In the genomic region with DNA sequence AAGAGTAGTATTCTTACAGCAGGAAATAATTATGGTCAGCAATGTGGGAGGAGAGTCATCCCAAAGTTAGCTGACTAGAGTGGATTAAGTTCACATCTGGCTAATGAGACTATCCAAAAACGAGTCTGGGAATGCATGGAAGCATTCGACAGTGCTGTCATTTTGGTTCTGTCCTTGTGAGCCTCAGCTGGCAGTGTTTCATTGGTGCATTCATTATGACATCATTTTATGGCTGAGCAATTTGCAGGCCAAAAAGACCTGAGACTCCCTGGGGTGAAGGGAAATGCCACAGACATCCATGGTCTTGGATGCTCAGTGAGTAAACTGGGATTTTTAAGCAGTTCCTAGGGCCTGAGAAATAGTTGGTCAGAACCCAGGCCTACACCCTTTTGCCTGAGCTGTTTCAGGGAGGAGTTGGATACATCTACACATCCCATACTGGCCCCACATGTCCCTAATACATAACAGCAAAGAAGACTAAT, we compare ENCODE assay signal across 14 cellular contexts.
DNase-seq lines count a peak whose midpoint lies in the region; ATAC-seq and TF ChIP-seq lines count a peak whose summit lies in the region.
"Had no signal": no experiment of that assay in that cellular context is flagged by ENCODE, and none has a peak within 500 bp of the region (broad histone marks: within the 10 kb centered on the region; RNA-seq: fewer than 3 reads in every experiment).

No MANE protein-coding gene starts in this region.

- no peaks in the 10 kb centered on the region for H3K79me2 ChIP-seq in smooth muscle cell (ENCODE audit: low read depth)

- no peak overlapping the region for H3K27ac Mint-ChIP-seq in activated T-helper 17 cell treated with anti-CD3 and anti-CD28 coated beads, Interleukin-2, amount 50 U/mL, for 72 hours
- H3K27ac Mint-ChIP-seq: activated CD8-positive, alpha-beta T cell treated with anti-CD3 and anti-CD28 coated beads for 36 hours had no signal

- 56 to 66% (median 59%) methylated on average over 2 of the region's 2 CpGs for WGBS in heart left ventricle, 4 donors
- WGBS in smooth muscle cell (ENCODE audit: low lambda C conversion rate), result 19% methylated on average over 2 of the region's 2 CpGs

- TF ChIP-seq POLR2A in heart left ventricle (IDR thresholded peaks at IDR 0.05), result no peak

- no peaks in the 10 kb centered on the region for H3K36me3 Mint-ChIP-seq in activated T-helper 17 cell treated with anti-CD3 and anti-CD28 coated beads, Interleukin-2, amount 50 U/mL, for 72 hours (ENCODE audit: low read depth)

- H3K27ac ChIP-seq in heart left ventricle (peak overlapping the region in 6 of 12 donors; percentile 21 to 66 (median 48)), smooth muscle cell (ENCODE audit: low read depth) (peak overlapping the region; percentile 96)
- H3K27ac ChIP-seq: 22Rv1 had no signal

- no peaks in the 10 kb centered on the region for H3K4me1 Mint-ChIP-seq in activated T-helper 17 cell treated with anti-CD3 and anti-CD28 coated beads, Interleukin-2, amount 50 U/mL, for 72 hours

- ATAC-seq in heart left ventricle (peak; percentile 63 to 97 (median 80)), Right ventricle myocardium inferior (no peak), GM21717 (IDR thresholded peaks at IDR 0.05; ENCODE audit: unreplicated experiment) (no peak), GM19463 (IDR thresholded peaks at IDR 0.05; ENCODE audit: unreplicated experiment) (no peak)
- no peak for ATAC-seq in activated T-helper 17 cell treated with anti-CD3 and anti-CD28 coated beads, Interleukin-2, amount 50 U/mL, for 72 hours (replicated peaks)
- ATAC-seq: activated CD8-positive, alpha-beta T cell treated with anti-CD3 and anti-CD28 coated beads for 36 hours had no signal

- H2AFZ ChIP-seq in smooth muscle cell (ENCODE audit: low read depth), result no peak overlapping the region

- intact Hi-C loops in heart left ventricle (cut with DNase I) (no loop called here), Right ventricle myocardium inferior (cut with DNase I) (no loop called here)

- no peaks in the 10 kb centered on the region for H3K27me3 ChIP-seq in heart left ventricle
- no peaks in the 10 kb centered on the region for H3K27me3 ChIP-seq in smooth muscle cell (ENCODE audit: low read depth)

- H3K36me3 ChIP-seq in heart left ventricle, result no peaks in the 10 kb centered on the region
- no peaks in the 10 kb centered on the region for H3K36me3 ChIP-seq in smooth muscle cell (ENCODE audit: low read depth)

- H3K4me1 ChIP-seq in heart left ventricle (peaks cover 0 to 16% (median 0%) of the 10 kb centered on the region in 12 donors), smooth muscle cell (ENCODE audit: low read depth) (peaks cover 4% of the 10 kb centered on the region)

- no peaks in the 10 kb centered on the region for H4K20me1 ChIP-seq in smooth muscle cell (ENCODE audit: low read depth)

- H3K4me3 Mint-ChIP-seq in activated T-helper 17 cell treated with anti-CD3 and anti-CD28 coated beads, Interleukin-2, amount 50 U/mL, for 72 hours, result no peak overlapping the region
- H3K4me3 Mint-ChIP-seq: activated CD8-positive, alpha-beta T cell treated with anti-CD3 and anti-CD28 coated beads for 36 hours had no signal

- peaks cover 7% of the 10 kb centered on the region for H3F3A ChIP-seq in smooth muscle cell (ENCODE audit: low read depth)

- TF ChIP-seq CTCF in heart left ventricle (IDR thresholded peaks at IDR 0.05) (no peak), fibroblast of the aortic adventitia (IDR thresholded peaks at IDR 0.05; ENCODE audit: insufficient read depth, low read length) (no peak), smooth muscle cell (IDR thresholded peaks at IDR 0.05; ENCODE audit: borderline replicate concordance, insufficient read depth, poor library complexity, severe bottlenecking) (no peak)

- no peak overlapping the region for H3K4me2 ChIP-seq in smooth muscle cell

- DNase-seq in heart left ventricle, result peak in 3 of 5 donors; percentile 18 to 44 (median 29)
- DNase-seq in Right ventricle myocardium inferior (ENCODE audit: missing footprints), result no peak
- peak; percentile 95 for DNase-seq in RPMI7951 (ENCODE audit: low read depth)
- peak; percentile 86 for DNase-seq in fibroblast of the aortic adventitia (ENCODE audit: low read depth)
- DNase-seq in smooth muscle cell (lab: John Stamatoyannopoulos, UW; ENCODE audit: unreplicated experiment), result no peak
- DNase-seq: activated CD8-positive, alpha-beta T cell treated with anti-CD3 and anti-CD28 coated beads for 36 hours; activated effector memory CD4-positive, alpha-beta T cell treated with Interleukin-2 at 50 U/mL for 16 hours; Calu3; hippocampal formation; NCI-H2227 treated with DMSO at 0.1 percent for 48 hours had no signal

- no peaks in the 10 kb centered on the region for H3K9me3 Mint-ChIP-seq in activated T-helper 17 cell treated with anti-CD3 and anti-CD28 coated beads, Interleukin-2, amount 50 U/mL, for 72 hours
- H3K9me3 Mint-ChIP-seq: activated CD8-positive, alpha-beta T cell treated with anti-CD3 and anti-CD28 coated beads for 36 hours had no signal

- peaks cover 5% of the 10 kb centered on the region for H3K27me3 Mint-ChIP-seq in activated T-helper 17 cell treated with anti-CD3 and anti-CD28 coated beads, Interleukin-2, amount 50 U/mL, for 72 hours
- H3K27me3 Mint-ChIP-seq: activated CD8-positive, alpha-beta T cell treated with anti-CD3 and anti-CD28 coated beads for 36 hours had no signal

- H3K4me3 ChIP-seq in heart left ventricle (no peak overlapping the region), fibroblast of the aortic adventitia (ENCODE audit: low read depth, low read length) (no peak overlapping the region), smooth muscle cell (no peak overlapping the region)

- H3K9ac ChIP-seq in smooth muscle cell (ENCODE audit: low read depth), result peak overlapping the region; percentile 54

- no peaks in the 10 kb centered on the region for H3K9me3 ChIP-seq in heart left ventricle
- H3K9me3 ChIP-seq in smooth muscle cell (replicated peaks; ENCODE audit: low read depth), result no peaks in the 10 kb centered on the region

Comparison
In these comparisons a context has a peak if more than half of its experiments do, and no peak if none do; other contexts are left out.
1. ATAC-seq: peak in heart left ventricle (4 of 4); none in Right ventricle myocardium inferior (single experiment), activated T-helper 17 cell treated with anti-CD3 and anti-CD28 coated beads, Interleukin-2, amount 50 U/mL, for 72 hours (single experiment), GM21717 (single experiment) and GM19463 (single experiment).
2. DNase-seq: peak in heart left ventricle (3 of 5), RPMI7951 (single experiment) and fibroblast of the aortic adventitia (single experiment); none in Right ventricle myocardium inferior (single experiment) and smooth muscle cell (single experiment).